Comparison of ENCODE assay signal across 19 cellular contexts in genomic region chr15:72005483-72005882, GRCh38.
DNase-seq lines count a peak whose midpoint lies in the region; ATAC-seq and TF ChIP-seq lines count a peak whose summit lies in the region.
"Had no signal": no experiment of that assay in that cellular context is flagged by ENCODE, and none has a peak within 500 bp of the region (broad histone marks: within the 10 kb centered on the region; RNA-seq: fewer than 3 reads in every experiment).

No MANE protein-coding gene starts in this region.

- ATAC-seq in body of pancreas = peak; percentile 56
- ATAC-seq: GM23338 had no signal

- no peak overlapping the region for H3K27ac ChIP-seq in body of pancreas
- H3K27ac ChIP-seq in esophagus squamous epithelium = no peak overlapping the region
- H3K27ac ChIP-seq: BLaER1, KMS-11, Peyer's patch had no signal

- intact Hi-C loops in body of pancreas (cut with DNase I) = no loop called here
- intact Hi-C loops in esophagus squamous epithelium (cut with DNase I) = no loop called here

- H3K27me3 ChIP-seq in body of pancreas (no peaks in the 10 kb centered on the region), esophagus squamous epithelium (no peaks in the 10 kb centered on the region)
- H3K27me3 ChIP-seq: BLaER1, Peyer's patch had no signal

- TF ChIP-seq CTCF in body of pancreas (IDR thresholded peaks at IDR 0.05) (no peak), esophagus squamous epithelium (IDR thresholded peaks at IDR 0.05) (no peak)

- H3K36me3 ChIP-seq in body of pancreas (replicated peaks in 1 of 2; ENCODE audit: insufficient read depth in 1 of 2, low read depth in 2 of 2) (no peaks in the 10 kb centered on the region), esophagus squamous epithelium (peaks cover 0 to 78% (median 0%) of the 10 kb centered on the region in 3 donors)
- H3K36me3 ChIP-seq: Peyer's patch had no signal

- H3K4me1 ChIP-seq in body of pancreas (peaks cover 5% of the 10 kb centered on the region), esophagus squamous epithelium (no peaks in the 10 kb centered on the region)
- H3K4me1 ChIP-seq: BLaER1, Peyer's patch had no signal

- WGBS in body of pancreas, 2 donors = 61 to 62% methylated on average over 3 of the region's 3 CpGs
- WGBS in esophagus squamous epithelium, 2 donors = 76 to 89% methylated on average over 3 of the region's 3 CpGs

- DNase-seq in NCI-H69 (lab: John Stamatoyannopoulos, UW) (peak; percentile 21), body of pancreas (no peak), left kidney (ENCODE audit: low read depth, low spot score) (peak; percentile 24), COLO829 (ENCODE audit: low spot score) (no peak), esophagus squamous epithelium (lab: John Stamatoyannopoulos, UW) (no peak), hypothalamus (lab: John Stamatoyannopoulos, UW) (no peak), DMS153 treated with DMSO at 0.1 percent for 48 hours (lab: John Stamatoyannopoulos, UW; ENCODE audit: unreplicated experiment) (no peak)
- DNase-seq: Caco-2; CD4-positive, alpha-beta T cell; GF-D8; IMR-90; NCI-H1092 treated with DMSO at 0.1 percent for 48 hours; NCI-H1436 treated with DMSO at 0.1 percent for 48 hours; NCI-H1930; Peyer's patch had no signal

- H3K4me3 ChIP-seq in body of pancreas (no peak overlapping the region), esophagus squamous epithelium (no peak overlapping the region)
- H3K4me3 ChIP-seq: BLaER1, GM23338, HAP-1, Peyer's patch had no signal

- no peaks in the 10 kb centered on the region for H3K9me3 ChIP-seq in body of pancreas
- H3K9me3 ChIP-seq in esophagus squamous epithelium = no peaks in the 10 kb centered on the region
- H3K9me3 ChIP-seq: BLaER1, Caco-2, HAP-1, Peyer's patch had no signal

- TF ChIP-seq POLR2A in body of pancreas (IDR thresholded peaks at IDR 0.05) = no peak
- no peak for TF ChIP-seq POLR2A in esophagus squamous epithelium (IDR thresholded peaks at IDR 0.05)

Comparison
In these comparisons a context has a peak if more than half of its experiments do, and no peak if none do; other contexts are left out.
1. DNase-seq: peak in NCI-H69 (single experiment) and left kidney (single experiment); none in body of pancreas (0 of 4), COLO829 (single experiment), esophagus squamous epithelium (single experiment), hypothalamus (0 of 51) and DMS153 treated with DMSO at 0.1 percent for 48 hours (single experiment).